ENCODE assay signal across 16 cellular contexts in the genomic region with DNA sequence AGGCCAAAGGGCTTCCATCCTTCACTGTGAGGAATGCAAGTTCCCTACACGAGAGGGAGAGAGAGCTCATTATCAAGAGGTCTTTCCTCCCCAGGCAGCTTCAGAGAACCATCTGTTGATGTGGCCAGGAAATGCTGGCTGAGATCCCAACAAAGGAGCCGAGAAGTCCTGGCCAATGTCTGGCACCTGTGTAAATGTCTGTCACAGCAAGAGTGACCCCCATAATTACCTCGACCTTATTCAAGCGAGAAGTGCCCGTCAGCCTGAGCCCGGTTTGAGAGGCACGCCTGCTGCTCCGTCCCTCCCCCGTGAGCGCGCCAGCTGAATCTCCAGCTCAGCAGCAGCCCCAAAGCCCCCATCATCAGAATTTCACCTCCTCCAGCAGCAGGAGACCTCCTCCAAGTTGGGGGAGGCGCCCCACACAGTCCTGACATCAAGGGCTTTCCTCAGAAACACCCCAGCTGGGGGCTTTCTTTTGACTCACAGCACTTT. TPM values are rescaled to one million over a fixed set of nuclear protein-coding genes. Genes with fewer than 3 reads are reported as not detected.
A peak's percentile ranks its signal among the peaks of the same experiment; 100 is the strongest.
DNase-seq lines count a peak whose midpoint lies in the region; ATAC-seq and TF ChIP-seq lines count a peak whose summit lies in the region.
"Had no signal": no experiment of that assay in that cellular context is flagged by ENCODE, and none has a peak within 500 bp of the region (broad histone marks: within the 10 kb centered on the region; RNA-seq: fewer than 3 reads in every experiment).

No MANE protein-coding gene starts in this region.

- H3K27me3 ChIP-seq in tibial artery, result no peaks in the 10 kb centered on the region
- H3K27me3 ChIP-seq: breast epithelium, upper lobe of right lung had no signal

- no peak overlapping the region for H3K27ac ChIP-seq in tibial artery
- H3K27ac ChIP-seq: breast epithelium, gastroesophageal sphincter, upper lobe of right lung had no signal

- TF ChIP-seq CTCF in tibial artery (IDR thresholded peaks at IDR 0.05), result no peak

- peak; percentile 29 for DNase-seq in G401 (ENCODE audit: low spot score)
- peak; percentile 71 to 96 for DNase-seq in NCI-H2081 (lab: John Stamatoyannopoulos, UW)
- peak; percentile 49 for DNase-seq in SHP77 treated with DMSO at 0.1 percent for 48 hours (lab: John Stamatoyannopoulos, UW)
- peak; percentile 83 for DNase-seq in left kidney (ENCODE audit: low read depth, low spot score)
- no peak for DNase-seq in Kasumi-1 (lab: John Stamatoyannopoulos, UW)
- no peak for DNase-seq in SKM-1 treated with dmso at 0.1 percent for 144 hours (lab: John Stamatoyannopoulos, UW; ENCODE audit: unreplicated experiment)
- DNase-seq in tibial artery, result no peak
- DNase-seq: activated B cell treated with CpG ODN at 0.5 μM for 24 hours; activated naive CD4-positive, alpha-beta T cell treated with anti-CD3 and anti-CD28 coated beads, Interleukin-2, amount 10 ng/mL, durations not matched to agents 7 days and 5 days; DMS53; islet precursor cell; MV-4-11; upper lobe of right lung had no signal

- no peak for ATAC-seq in GM21528 (IDR thresholded peaks at IDR 0.05; ENCODE audit: low FRiP score, unreplicated experiment)
- ATAC-seq: gastroesophageal sphincter, upper lobe of right lung had no signal

- H3K36me3 ChIP-seq in tibial artery, result no peaks in the 10 kb centered on the region
- H3K36me3 ChIP-seq: breast epithelium, gastroesophageal sphincter, upper lobe of right lung had no signal

- no peaks in the 10 kb centered on the region for H3K9me3 ChIP-seq in tibial artery
- H3K9me3 ChIP-seq: breast epithelium, gastroesophageal sphincter, upper lobe of right lung had no signal

- intact Hi-C loops in tibial artery (cut with DNase I; ENCODE audit: low total_unique reads), result no loop called here

- H3K4me3 ChIP-seq in tibial artery, result no peak overlapping the region
- H3K4me3 ChIP-seq: breast epithelium, gastroesophageal sphincter, upper lobe of right lung had no signal

- H3K4me1 ChIP-seq in tibial artery, result peaks cover 0 to 4% (median 0%) of the 10 kb centered on the region in 4 donors
- H3K4me1 ChIP-seq: breast epithelium had no signal

- in situ Hi-C loops in G401 (cut with HindIII; ENCODE audit: low sequenced_read_pairs), result no loop called here

RNA-seq across cellular contexts. Expression of a gene that starts 48.2 kb away (rescaled TPM):
- not detected in 2 replicates for total RNA-seq in G401 (2014; rRNA removed; shearing (Covaris generic))

Comparison
In these comparisons a context has a peak if more than half of its experiments do, and no peak if none do; other contexts are left out.
1. DNase-seq: peak in G401 (single experiment), NCI-H2081 (2 of 2), SHP77 treated with DMSO at 0.1 percent for 48 hours (single experiment) and left kidney (single experiment); none in Kasumi-1 (0 of 2), SKM-1 treated with dmso at 0.1 percent for 144 hours (single experiment) and tibial artery (0 of 2).